ENCODE assay signal across 21 cellular contexts in genomic region chr1:214617246-214617645, GRCh38. TPM values are rescaled to one million over a fixed set of nuclear protein-coding genes. Genes with fewer than 3 reads are reported as not detected.
DNase-seq lines count a peak whose midpoint lies in the region; ATAC-seq, FAIRE-seq and TF ChIP-seq lines count a peak whose summit lies in the region.
"Had no signal": no experiment of that assay in that cellular context is flagged by ENCODE, and none has a peak within 500 bp of the region (broad histone marks: within the 10 kb centered on the region; RNA-seq: fewer than 3 reads in every experiment).

No MANE protein-coding gene starts in this region.

- H3K9me3 Mint-ChIP-seq in T-helper 1 cell treated with Interleukin-12 subunit alpha and Interleukin-12 subunit beta and Interleukin-4 antibody, amounts not matched to agents 30 μg/mL and 1 μg/mL, for 36 hours = peaks cover 3% of the 10 kb centered on the region
- no peaks in the 10 kb centered on the region for H3K9me3 Mint-ChIP-seq in activated T-helper 2 cell treated with anti-CD3 and anti-CD28 coated beads, Interferon-gamma antibody, Interleukin-2, Interleukin-4, amounts not matched to agents 10 μg/mL and 5 μg/mL and 100 μg/mL, durations not matched to agents 14 hours and 24 hours and 36 hours

- no peak overlapping the region for H3K4me3 ChIP-seq in left ventricle myocardium inferior
- no peak overlapping the region for H3K4me3 ChIP-seq in right cardiac atrium (ENCODE audit: low read length)
- H3K4me3 ChIP-seq in pancreas = no peak overlapping the region
- H3K4me3 ChIP-seq: GM23338, MG63, PC-9 had no signal

- no peak for FAIRE-seq in pancreas (lab: Jason Lieb, UNC)
- FAIRE-seq: GM12891, GM18507 had no signal

- no peak for TF ChIP-seq CTCF in left ventricle myocardium inferior (IDR thresholded peaks at IDR 0.05; ENCODE audit: borderline replicate concordance)
- no peak for TF ChIP-seq CTCF in pancreas (IDR thresholded peaks at IDR 0.05)

- peaks cover 51% of the 10 kb centered on the region for H3K36me3 Mint-ChIP-seq in T-helper 1 cell treated with Interleukin-12 subunit alpha and Interleukin-12 subunit beta and Interleukin-4 antibody, amounts not matched to agents 30 μg/mL and 1 μg/mL, for 36 hours (ENCODE audit: low read depth)
- H3K36me3 Mint-ChIP-seq in activated T-helper 2 cell treated with anti-CD3 and anti-CD28 coated beads, Interferon-gamma antibody, Interleukin-2, Interleukin-4, amounts not matched to agents 10 μg/mL and 5 μg/mL and 100 μg/mL, durations not matched to agents 14 hours and 24 hours and 36 hours (ENCODE audit: low read depth) = peaks cover 91% of the 10 kb centered on the region

- H3K9me3 ChIP-seq in left ventricle myocardium inferior (replicated peaks) (no peaks in the 10 kb centered on the region), right cardiac atrium (ENCODE audit: control insufficient read depth, low read length) (no peaks in the 10 kb centered on the region), pancreas (no peaks in the 10 kb centered on the region)
- H3K9me3 ChIP-seq: MG63 had no signal

- WGBS in right cardiac atrium = 91% methylated on average over 4 of the region's 4 CpGs
- WGBS in pancreas, 2 donors = 90 to 91% methylated on average over 4 of the region's 4 CpGs

- intact Hi-C loops in left ventricle myocardium inferior (cut with micrococcal nuclease) = no loop called here
- intact Hi-C loops in right cardiac atrium (cut with DNase I) = no loop called here
- intact Hi-C loops in activated T-helper 2 cell treated with anti-CD3 and anti-CD28 coated beads, Interferon-gamma antibody, Interleukin-2, Interleukin-4, amounts not matched to agents 10 μg/mL and 5 μg/mL and 100 μg/mL, durations not matched to agents 14 hours and 24 hours and 36 hours (cut with micrococcal nuclease) = no loop called here
- intact Hi-C loops in pancreas (cut with DNase I) = no loop called here

- H3K4me3 Mint-ChIP-seq in T-helper 1 cell treated with Interleukin-12 subunit alpha and Interleukin-12 subunit beta and Interleukin-4 antibody, amounts not matched to agents 30 μg/mL and 1 μg/mL, for 36 hours = peak overlapping the region; percentile 52
- H3K4me3 Mint-ChIP-seq in activated T-helper 2 cell treated with anti-CD3 and anti-CD28 coated beads, Interferon-gamma antibody, Interleukin-2, Interleukin-4, amounts not matched to agents 10 μg/mL and 5 μg/mL and 100 μg/mL, durations not matched to agents 14 hours and 24 hours and 36 hours (ENCODE audit: low read depth) = peak overlapping the region; percentile 37
- H3K4me3 Mint-ChIP-seq: B cell, GM23338 had no signal

- H3K4me1 Mint-ChIP-seq in T-helper 1 cell treated with Interleukin-12 subunit alpha and Interleukin-12 subunit beta and Interleukin-4 antibody, amounts not matched to agents 30 μg/mL and 1 μg/mL, for 36 hours (ENCODE audit: low read depth) = peaks cover 23% of the 10 kb centered on the region
- H3K4me1 Mint-ChIP-seq in activated T-helper 2 cell treated with anti-CD3 and anti-CD28 coated beads, Interferon-gamma antibody, Interleukin-2, Interleukin-4, amounts not matched to agents 10 μg/mL and 5 μg/mL and 100 μg/mL, durations not matched to agents 14 hours and 24 hours and 36 hours (ENCODE audit: low read depth) = peaks cover 40% of the 10 kb centered on the region
- H3K4me1 Mint-ChIP-seq: B cell had no signal

- DNase-seq in T-helper 1 cell = no peak
- no peak for DNase-seq in left ventricle myocardium inferior
- no peak for DNase-seq in right cardiac atrium
- no peak for DNase-seq in activated T-helper 2 cell treated with anti-CD3 and anti-CD28 coated beads, Interferon-gamma antibody, Interleukin-2, Interleukin-4, amounts not matched to agents 10 μg/mL and 5 μg/mL and 100 μg/mL, durations not matched to agents 14 hours and 24 hours and 36 hours (ENCODE audit: low spot score)
- no peak for DNase-seq in pancreas
- no peak for DNase-seq in SKM-1 treated with dmso at 0.1 percent for 144 hours (lab: John Stamatoyannopoulos, UW; ENCODE audit: unreplicated experiment)
- DNase-seq in substantia nigra (lab: John Stamatoyannopoulos, UW) = no peak
- DNase-seq: GF-D8, MG63, NCI-H1092 treated with DMSO at 0.1 percent for 48 hours, NCI-H1694, NCI-H2227 treated with DMSO at 0.1 percent for 48 hours, NCI-H524, PC-9 had no signal

- H3K27ac ChIP-seq in left ventricle myocardium inferior (replicated peaks) (peak overlapping the region; percentile 62), right cardiac atrium (ENCODE audit: low read length) (no peak overlapping the region), pancreas (no peak overlapping the region), substantia nigra (ENCODE audit: low read depth, low read length, poor library complexity, severe bottlenecking) (no peak overlapping the region)
- H3K27ac ChIP-seq: 22Rv1, KMS-11, PC-9 had no signal

- H3K4me1 ChIP-seq in left ventricle myocardium inferior (no peaks in the 10 kb centered on the region), right cardiac atrium (ENCODE audit: control insufficient read depth, insufficient read depth, low read length) (no peaks in the 10 kb centered on the region), pancreas (no peaks in the 10 kb centered on the region)

- ATAC-seq in right cardiac atrium (no peak), pancreas (no peak)
- ATAC-seq: GM23338 had no signal

- no peaks in the 10 kb centered on the region for H3K36me3 ChIP-seq in left ventricle myocardium inferior
- no peaks in the 10 kb centered on the region for H3K36me3 ChIP-seq in pancreas

- H3K27ac Mint-ChIP-seq in T-helper 1 cell treated with Interleukin-12 subunit alpha and Interleukin-12 subunit beta and Interleukin-4 antibody, amounts not matched to agents 30 μg/mL and 1 μg/mL, for 36 hours = peak overlapping the region; percentile 72
- peak overlapping the region; percentile 65 for H3K27ac Mint-ChIP-seq in activated T-helper 2 cell treated with anti-CD3 and anti-CD28 coated beads, Interferon-gamma antibody, Interleukin-2, Interleukin-4, amounts not matched to agents 10 μg/mL and 5 μg/mL and 100 μg/mL, durations not matched to agents 14 hours and 24 hours and 36 hours
- H3K27ac Mint-ChIP-seq: B cell, GM23338 had no signal

- H3K27me3 Mint-ChIP-seq in T-helper 1 cell treated with Interleukin-12 subunit alpha and Interleukin-12 subunit beta and Interleukin-4 antibody, amounts not matched to agents 30 μg/mL and 1 μg/mL, for 36 hours (ENCODE audit: low read depth) = no peaks in the 10 kb centered on the region
- no peaks in the 10 kb centered on the region for H3K27me3 Mint-ChIP-seq in activated T-helper 2 cell treated with anti-CD3 and anti-CD28 coated beads, Interferon-gamma antibody, Interleukin-2, Interleukin-4, amounts not matched to agents 10 μg/mL and 5 μg/mL and 100 μg/mL, durations not matched to agents 14 hours and 24 hours and 36 hours (ENCODE audit: low read depth)
- H3K27me3 Mint-ChIP-seq: B cell had no signal

- H3K27me3 ChIP-seq in left ventricle myocardium inferior (ENCODE audit: low read depth) (no peaks in the 10 kb centered on the region), right cardiac atrium (ENCODE audit: control insufficient read depth, insufficient read depth) (no peaks in the 10 kb centered on the region), pancreas (no peaks in the 10 kb centered on the region)
- H3K27me3 ChIP-seq: MG63 had no signal

RNA-seq across cellular contexts. Expression of gene CENPF, which starts 14.3 kb away (rescaled TPM):
- total RNA-seq in left ventricle myocardium inferior = 1.7 TPM
- total RNA-seq in right cardiac atrium = 1 to 10 TPM in 2 of 4 donors, under 1 TPM in 2; 0.37 to 2.3 (median 1.1) TPM
- polyA plus RNA-seq in right cardiac atrium = 0.29 TPM
- total RNA-seq in activated T-helper 2 cell treated with anti-CD3 and anti-CD28 coated beads, Interferon-gamma antibody, Interleukin-2, Interleukin-4, amounts not matched to agents 10 μg/mL and 5 μg/mL and 100 μg/mL, durations not matched to agents 14 hours and 24 hours and 36 hours = 77.1 and 85.9 TPM in 2 replicates
- total RNA-seq in pancreas = 1 to 10 TPM in 2 of 6 donors, under 1 TPM in 4; 0.09 to 2.0 (median 0.65) TPM
- polyA plus RNA-seq in pancreas = under 1 TPM; 0.05 to 0.15 TPM

Comparison
In these comparisons a context has a peak if more than half of its experiments do, and no peak if none do; other contexts are left out.
1. RNA of gene CENPF, which starts 14.3 kb away (total RNA-seq): 77.1 to 85.9 TPM in activated T-helper 2 cell treated with anti-CD3 and anti-CD28 coated beads, Interferon-gamma antibody, Interleukin-2, Interleukin-4, amounts not matched to agents 10 μg/mL and 5 μg/mL and 100 μg/mL, durations not matched to agents 14 hours and 24 hours and 36 hours; 0.37 to 2.3 TPM in right cardiac atrium, 1.7 TPM in left ventricle myocardium inferior (single experiment) and 0.09 to 2.0 TPM in pancreas; every median in the first group is over 10 times any median in the second.